ENCODE assay signal across 24 cellular contexts in the genomic region with DNA sequence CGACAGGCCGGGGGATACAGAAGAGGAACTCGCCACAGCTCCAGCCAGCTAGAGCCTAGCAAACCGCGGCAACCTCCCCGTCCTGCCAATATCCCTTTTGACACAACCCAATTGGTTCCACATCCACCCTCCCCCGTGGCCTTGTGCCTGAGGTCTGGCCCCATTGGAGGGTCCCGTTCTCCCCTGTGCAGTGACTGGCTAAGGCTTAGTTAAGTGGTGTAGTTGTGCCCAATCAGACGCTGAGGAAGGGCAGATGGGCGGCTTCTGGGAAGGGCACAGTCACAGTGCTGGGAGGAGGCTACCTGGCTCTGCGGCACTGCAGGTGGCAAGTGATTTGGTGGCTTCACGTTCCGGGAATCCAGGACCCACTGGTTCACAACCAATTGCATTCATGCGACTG.
"Had no signal": no experiment of that assay in that cellular context is flagged by ENCODE, and none has a peak within 500 bp of the region (broad histone marks: within the 10 kb centered on the region; RNA-seq: fewer than 3 reads in every experiment).

No MANE protein-coding gene starts in this region.

- H3K4me3 ChIP-seq: adrenal gland had no signal

- H3K36me3 ChIP-seq: adrenal gland had no signal

- H3K27me3 ChIP-seq: adrenal gland had no signal

- ATAC-seq: PC-3, T-helper 17 cell had no signal

- DNase-seq: activated B cell treated with CpG ODN at 0.5 μM for 24 hours; activated CD4-positive, alpha-beta memory T cell treated with anti-CD3 and anti-CD28 coated beads, Interleukin-2, amount 10 ng/mL, durations not matched to agents 7 days and 5 days; activated CD4-positive, alpha-beta T cell treated with anti-CD3 and anti-CD28 coated beads for 1 hour; activated CD4-positive, alpha-beta T cell treated with anti-CD3 and anti-CD28 coated beads, Interleukin-2, amount 10 ng/mL, durations not matched to agents 7 days and 5 days; activated CD8-positive, alpha-beta memory T cell treated with anti-CD3 and anti-CD28 coated beads, Interleukin-2, amount 50 U/mL, for 4 hours; activated gamma-delta T cell treated with Interleukin-2 at 50 U/mL for 16 hours; activated naive CD4-positive, alpha-beta T cell treated with anti-CD3 and anti-CD28 coated beads, Interleukin-2, amount 50 U/mL, for 16 hours; activated naive CD8-positive, alpha-beta T cell treated with anti-CD3 and anti-CD28 coated beads, Interleukin-2, amount 10 ng/mL, durations not matched to agents 7 days and 5 days; activated T-cell treated with anti-CD3 and anti-CD28 coated beads, Interleukin-2, amount 50 U/mL, for 1 hour; anterior cingulate cortex; caudate nucleus; Karpas-422; MM.1S; NCI-H1105; NCI-H1436; NCI-H1694 treated with DMSO at 0.1 percent for 48 hours; NCI-H2029 treated with DMSO at 0.1 percent for 48 hours; NCI-H345; NCI-H510A; PC-3; SHP77 treated with DMSO at 0.1 percent for 48 hours; T-helper 17 cell; T-helper 9 cell had no signal

- H3K9me3 ChIP-seq: adrenal gland had no signal

- H3K4me1 ChIP-seq: adrenal gland had no signal

- H3K27ac ChIP-seq: adrenal gland had no signal
